In the genomic region with DNA sequence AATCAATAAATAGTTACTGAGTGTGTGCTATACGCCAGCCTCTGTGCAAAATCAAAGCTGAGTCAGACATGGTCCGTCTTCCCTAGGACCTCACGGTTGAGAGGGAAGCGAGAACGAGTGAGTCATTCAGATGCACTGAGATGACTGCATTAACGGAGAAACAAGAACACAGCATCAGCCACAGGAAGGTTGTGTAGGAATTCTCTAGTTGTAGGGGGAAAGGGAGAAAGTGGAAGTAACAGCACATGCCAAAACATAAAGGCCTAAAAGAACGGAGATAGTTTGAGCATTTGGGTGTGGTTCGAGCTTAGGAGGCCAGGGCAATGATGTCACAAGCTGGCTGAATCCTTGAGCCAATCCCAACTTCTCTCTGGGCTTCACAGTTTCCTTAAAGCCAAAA, we compare ENCODE assay signal across 17 cellular contexts.
DNase-seq lines count a peak whose midpoint lies in the region; ATAC-seq and TF ChIP-seq lines count a peak whose summit lies in the region.
"Had no signal": no experiment of that assay in that cellular context is flagged by ENCODE, and none has a peak within 500 bp of the region (broad histone marks: within the 10 kb centered on the region; RNA-seq: fewer than 3 reads in every experiment).

No MANE protein-coding gene starts in this region.

- H3K4me3 ChIP-seq in AG10803 (ENCODE audit: low read length) (no peak overlapping the region), sigmoid colon (no peak overlapping the region)
- H3K4me3 ChIP-seq: ascending aorta, BLaER1 had no signal

- TF ChIP-seq POLR2A in sigmoid colon (IDR thresholded peaks at IDR 0.05): no peak

- ATAC-seq in HG02870 (IDR thresholded peaks at IDR 0.05; ENCODE audit: unreplicated experiment): peak; percentile 87
- no peak for ATAC-seq in GM18909 (IDR thresholded peaks at IDR 0.05; ENCODE audit: poor library complexity, unreplicated experiment)

- H3K36me3 ChIP-seq in sigmoid colon: no peaks in the 10 kb centered on the region
- H3K36me3 ChIP-seq: ascending aorta, BLaER1 had no signal

- peak; percentile 83 for DNase-seq in AG10803 (ENCODE audit: low read depth)
- peak; percentile 90 for DNase-seq in astrocyte of the hippocampus (ENCODE audit: low read depth, low spot score)
- peak; percentile 15 for DNase-seq in kidney tubule cell (ENCODE audit: low spot score)
- DNase-seq in NCI-H1694 treated with DMSO at 0.1 percent for 48 hours (lab: John Stamatoyannopoulos, UW): no peak
- DNase-seq in mucosa of gallbladder (ENCODE audit: low spot score): no peak
- no peak for DNase-seq in sigmoid colon
- DNase-seq: activated CD4-positive, alpha-beta T cell treated with anti-CD3 and anti-CD28 coated beads for 48 hours; endodermal cell; KBM-7; NCI-H2081; stimulated activated CD4-positive, alpha-beta T cell treated with anti-CD3 and anti-CD28 coated beads, Interleukin-2, amount 100 ng/mL, for 48 hours; stimulated activated naive CD4-positive, alpha-beta T cell; SW 1271 had no signal

- TF ChIP-seq CTCF in AG10803 (conservative IDR thresholded peaks at IDR 0.05; ENCODE audit: low read length) (no peak), sigmoid colon (IDR thresholded peaks at IDR 0.05) (no peak)

- H3K9me3 ChIP-seq in sigmoid colon: no peaks in the 10 kb centered on the region
- H3K9me3 ChIP-seq: ascending aorta, BLaER1 had no signal

- intact Hi-C loops in sigmoid colon (cut with DNase I): no loop called here

- peak overlapping the region in 1 of 4 donors; percentile 49 for H3K27ac ChIP-seq in sigmoid colon
- H3K27ac ChIP-seq: BLaER1 had no signal

- no peak for TF ChIP-seq EP300 in sigmoid colon (IDR thresholded peaks at IDR 0.05)

- no peaks in the 10 kb centered on the region for H3K27me3 ChIP-seq in sigmoid colon
- H3K27me3 ChIP-seq: ascending aorta, BLaER1 had no signal

- H3K4me1 ChIP-seq in sigmoid colon: no peaks in the 10 kb centered on the region
- H3K4me1 ChIP-seq: ascending aorta, BLaER1 had no signal

- WGBS in sigmoid colon, 2 donors: 76 to 78% methylated on average over 8 of the region's 8 CpGs

Comparison
In these comparisons a context has a peak if more than half of its experiments do, and no peak if none do; other contexts are left out.
1. DNase-seq: peak in AG10803 (single experiment), astrocyte of the hippocampus (single experiment) and kidney tubule cell (single experiment); none in NCI-H1694 treated with DMSO at 0.1 percent for 48 hours (single experiment), mucosa of gallbladder (single experiment) and sigmoid colon (single experiment).